12 cellular contexts compared by ENCODE assay signal in genomic region chr14:105169776-105170655, GRCh38. TPM values are rescaled to one million over a fixed set of nuclear protein-coding genes. Genes with fewer than 3 reads are reported as not detected.
A peak's percentile ranks its signal among the peaks of the same experiment; 100 is the strongest.
DNase-seq lines count a peak whose midpoint lies in the region; ATAC-seq and TF ChIP-seq lines count a peak whose summit lies in the region.
"Had no signal": no experiment of that assay in that cellular context is flagged by ENCODE, and none has a peak within 500 bp of the region (broad histone marks: within the 10 kb centered on the region; RNA-seq: fewer than 3 reads in every experiment).

No MANE protein-coding gene starts in this region.

- H3K27me3 ChIP-seq in suprapubic skin, result peaks cover 54% of the 10 kb centered on the region

- H3K9me3 ChIP-seq in suprapubic skin, result no peaks in the 10 kb centered on the region
- H3K9me3 ChIP-seq: uterus had no signal

- H3K27me3 Mint-ChIP-seq in T-helper 1 cell treated with Interleukin-12 subunit alpha and Interleukin-12 subunit beta and Interleukin-4 antibody, amounts not matched to agents 30 μg/mL and 1 μg/mL, for 36 hours (ENCODE audit: low read depth), result peaks cover 20% of the 10 kb centered on the region
- peaks cover 21% of the 10 kb centered on the region for H3K27me3 Mint-ChIP-seq in activated T-helper 1 cell treated with anti-CD3 and anti-CD28 coated beads, Interleukin-12 subunit alpha, Interleukin-12 subunit beta, Interleukin-2, Interleukin-4 antibody, amounts not matched to agents 30 ng/mL and 10 ng/mL and 1 ng/mL, durations not matched to agents 14 hours and 24 hours and 36 hours (ENCODE audit: insufficient read depth)
- peaks cover 22% of the 10 kb centered on the region for H3K27me3 Mint-ChIP-seq in nephron (ENCODE audit: low read depth)

- no peaks in the 10 kb centered on the region for H3K36me3 ChIP-seq in suprapubic skin
- H3K36me3 ChIP-seq: uterus had no signal

- TF ChIP-seq POLR2A in suprapubic skin (IDR thresholded peaks at IDR 0.05), result no peak

- no peak for DNase-seq in T-helper 1 cell
- DNase-seq in COLO668 (lab: John Stamatoyannopoulos, UW; ENCODE audit: unreplicated experiment), result peak; percentile 86
- no peak for DNase-seq in activated T-helper 1 cell treated with anti-CD3 and anti-CD28 coated beads, Interleukin-12 subunit alpha, Interleukin-12 subunit beta, Interleukin-2, Interleukin-4 antibody, amounts not matched to agents 30 ng/mL and 10 ng/mL and 1 ng/mL, durations not matched to agents 14 hours and 24 hours and 36 hours (ENCODE audit: low spot score)
- DNase-seq in suprapubic skin (ENCODE audit: low spot score in 2 of 2), result no peak
- DNase-seq in stimulated activated CD4-positive, alpha-beta T cell treated with anti-CD3 and anti-CD28 coated beads, Interleukin-4, amount 100 ng/mL, for 24 hours, result no peak
- DNase-seq: aorta, NCI-H1048, occipital lobe, uterus had no signal

- no peak for TF ChIP-seq EP300 in suprapubic skin (IDR thresholded peaks at IDR 0.05)

- H3K27ac ChIP-seq in suprapubic skin, result no peak overlapping the region
- H3K27ac ChIP-seq: uterus had no signal

- H3K4me3 ChIP-seq in suprapubic skin, result no peak overlapping the region
- H3K4me3 ChIP-seq: uterus had no signal

- no peaks in the 10 kb centered on the region for H3K36me3 Mint-ChIP-seq in T-helper 1 cell treated with Interleukin-12 subunit alpha and Interleukin-12 subunit beta and Interleukin-4 antibody, amounts not matched to agents 30 μg/mL and 1 μg/mL, for 36 hours (ENCODE audit: low read depth)
- H3K36me3 Mint-ChIP-seq in activated T-helper 1 cell treated with anti-CD3 and anti-CD28 coated beads, Interleukin-12 subunit alpha, Interleukin-12 subunit beta, Interleukin-2, Interleukin-4 antibody, amounts not matched to agents 30 ng/mL and 10 ng/mL and 1 ng/mL, durations not matched to agents 14 hours and 24 hours and 36 hours (ENCODE audit: low read depth), result no peaks in the 10 kb centered on the region
- H3K36me3 Mint-ChIP-seq in nephron (ENCODE audit: low read depth), result no peaks in the 10 kb centered on the region

- no peaks in the 10 kb centered on the region for H3K9me3 Mint-ChIP-seq in T-helper 1 cell treated with Interleukin-12 subunit alpha and Interleukin-12 subunit beta and Interleukin-4 antibody, amounts not matched to agents 30 μg/mL and 1 μg/mL, for 36 hours
- H3K9me3 Mint-ChIP-seq in activated T-helper 1 cell treated with anti-CD3 and anti-CD28 coated beads, Interleukin-12 subunit alpha, Interleukin-12 subunit beta, Interleukin-2, Interleukin-4 antibody, amounts not matched to agents 30 ng/mL and 10 ng/mL and 1 ng/mL, durations not matched to agents 14 hours and 24 hours and 36 hours, result no peaks in the 10 kb centered on the region
- H3K9me3 Mint-ChIP-seq in nephron, result no peaks in the 10 kb centered on the region

- peak overlapping the region; percentile 45 for H3K27ac Mint-ChIP-seq in T-helper 1 cell treated with Interleukin-12 subunit alpha and Interleukin-12 subunit beta and Interleukin-4 antibody, amounts not matched to agents 30 μg/mL and 1 μg/mL, for 36 hours
- peak overlapping the region; percentile 4 for H3K27ac Mint-ChIP-seq in activated T-helper 1 cell treated with anti-CD3 and anti-CD28 coated beads, Interleukin-12 subunit alpha, Interleukin-12 subunit beta, Interleukin-2, Interleukin-4 antibody, amounts not matched to agents 30 ng/mL and 10 ng/mL and 1 ng/mL, durations not matched to agents 14 hours and 24 hours and 36 hours
- H3K27ac Mint-ChIP-seq in nephron, result no peak overlapping the region

- H3K4me1 Mint-ChIP-seq in T-helper 1 cell treated with Interleukin-12 subunit alpha and Interleukin-12 subunit beta and Interleukin-4 antibody, amounts not matched to agents 30 μg/mL and 1 μg/mL, for 36 hours (ENCODE audit: low read depth), result peaks cover 18% of the 10 kb centered on the region
- peaks cover 11% of the 10 kb centered on the region for H3K4me1 Mint-ChIP-seq in activated T-helper 1 cell treated with anti-CD3 and anti-CD28 coated beads, Interleukin-12 subunit alpha, Interleukin-12 subunit beta, Interleukin-2, Interleukin-4 antibody, amounts not matched to agents 30 ng/mL and 10 ng/mL and 1 ng/mL, durations not matched to agents 14 hours and 24 hours and 36 hours (ENCODE audit: low read depth)
- peaks cover 20% of the 10 kb centered on the region for H3K4me1 Mint-ChIP-seq in nephron

- H3K4me3 Mint-ChIP-seq in T-helper 1 cell treated with Interleukin-12 subunit alpha and Interleukin-12 subunit beta and Interleukin-4 antibody, amounts not matched to agents 30 μg/mL and 1 μg/mL, for 36 hours, result peak overlapping the region; percentile 79
- H3K4me3 Mint-ChIP-seq in activated T-helper 1 cell treated with anti-CD3 and anti-CD28 coated beads, Interleukin-12 subunit alpha, Interleukin-12 subunit beta, Interleukin-2, Interleukin-4 antibody, amounts not matched to agents 30 ng/mL and 10 ng/mL and 1 ng/mL, durations not matched to agents 14 hours and 24 hours and 36 hours, result peak overlapping the region; percentile 75
- H3K4me3 Mint-ChIP-seq in nephron, result peak overlapping the region; percentile 85

- intact Hi-C loops in activated T-helper 1 cell treated with anti-CD3 and anti-CD28 coated beads, Interleukin-12 subunit alpha, Interleukin-12 subunit beta, Interleukin-2, Interleukin-4 antibody, amounts not matched to agents 30 ng/mL and 10 ng/mL and 1 ng/mL, durations not matched to agents 14 hours and 24 hours and 36 hours (cut with micrococcal nuclease), result loop anchor here (5.0 kb wide), 1 partner anchor 78 kb away; no protein-coding TSS in a partner anchor

- ATAC-seq in GM18868 (IDR thresholded peaks at IDR 0.05; ENCODE audit: unreplicated experiment), result no peak

- no peak for TF ChIP-seq CTCF in nephron (IDR thresholded peaks at IDR 0.05; ENCODE audit: unreplicated experiment in 3 of 3)
- no peak for TF ChIP-seq CTCF in suprapubic skin (IDR thresholded peaks at IDR 0.05)

- H3K4me1 ChIP-seq in suprapubic skin, result peaks cover 60% of the 10 kb centered on the region

- WGBS in suprapubic skin, result 60% methylated on average over 4 of the region's 22 CpGs

RNA-seq across cellular contexts. Expression of gene JAG2, which starts 1.4 kb away (rescaled TPM):
- 6.5 and 7.4 TPM in 2 replicates for total RNA-seq in activated T-helper 1 cell treated with anti-CD3 and anti-CD28 coated beads, Interleukin-12 subunit alpha, Interleukin-12 subunit beta, Interleukin-2, Interleukin-4 antibody, amounts not matched to agents 30 ng/mL and 10 ng/mL and 1 ng/mL, durations not matched to agents 14 hours and 24 hours and 36 hours
- 10 to 100 TPM; 47.4 to 75.4 (median 67.2) TPM for total RNA-seq in suprapubic skin

RNA-seq across cellular contexts. Expression of gene NUDT14, which starts 11.1 kb away (rescaled TPM):
- 8.5 and 10.9 TPM in 2 replicates for total RNA-seq in activated T-helper 1 cell treated with anti-CD3 and anti-CD28 coated beads, Interleukin-12 subunit alpha, Interleukin-12 subunit beta, Interleukin-2, Interleukin-4 antibody, amounts not matched to agents 30 ng/mL and 10 ng/mL and 1 ng/mL, durations not matched to agents 14 hours and 24 hours and 36 hours
- total RNA-seq in suprapubic skin, result 10 to 100 TPM; 14.6 to 22.2 (median 19.8) TPM

Comparison
In these comparisons a context has a peak if more than half of its experiments do, and no peak if none do; other contexts are left out.
1. H3K27ac Mint-ChIP-seq: peak in T-helper 1 cell treated with Interleukin-12 subunit alpha and Interleukin-12 subunit beta and Interleukin-4 antibody, amounts not matched to agents 30 μg/mL and 1 μg/mL, for 36 hours (single experiment) and activated T-helper 1 cell treated with anti-CD3 and anti-CD28 coated beads, Interleukin-12 subunit alpha, Interleukin-12 subunit beta, Interleukin-2, Interleukin-4 antibody, amounts not matched to agents 30 ng/mL and 10 ng/mL and 1 ng/mL, durations not matched to agents 14 hours and 24 hours and 36 hours (single experiment); none in nephron (0 of 3).
2. Peak in every context shown above with its lines, with median percentiles within 50 percentile points of each other: H3K4me3 Mint-ChIP-seq.